In the genomic region with DNA sequence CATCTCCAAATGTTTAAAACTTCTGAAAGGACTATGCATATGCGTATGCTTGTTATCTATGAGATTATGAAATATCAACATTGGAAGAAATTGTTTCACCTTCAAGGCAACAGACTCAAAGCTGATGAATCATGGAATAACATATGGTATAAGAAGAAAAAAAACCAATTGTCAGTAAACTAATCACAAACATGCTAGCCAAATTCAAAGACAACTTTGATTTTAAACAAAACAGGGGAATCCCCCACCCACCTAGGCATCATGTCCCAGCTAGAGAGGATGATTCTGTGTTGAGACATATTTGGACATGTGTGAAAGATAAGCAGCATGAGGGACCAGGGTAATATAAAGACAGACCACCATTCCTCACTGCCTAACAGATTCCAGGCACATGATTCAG, we compare ENCODE assay signal across 25 cellular contexts.
DNase-seq lines count a peak whose midpoint lies in the region; ATAC-seq, FAIRE-seq and TF ChIP-seq lines count a peak whose summit lies in the region.
"Had no signal": no experiment of that assay in that cellular context is flagged by ENCODE, and none has a peak within 500 bp of the region (broad histone marks: within the 10 kb centered on the region; RNA-seq: fewer than 3 reads in every experiment).

No MANE protein-coding gene starts in this region.

- no peaks in the 10 kb centered on the region for H3K27me3 Mint-ChIP-seq in activated naive CD4-positive, alpha-beta T cell treated with anti-CD3 and anti-CD28 coated beads for 36 hours (ENCODE audit: low read depth)
- H3K27me3 Mint-ChIP-seq in activated naive CD4-positive, alpha-beta T cell treated with anti-CD3 and anti-CD28 coated beads, Interleukin-2, amount 10 ng/mL, durations not matched to agents 7 days and 5 days, result no peaks in the 10 kb centered on the region
- no peaks in the 10 kb centered on the region for H3K27me3 Mint-ChIP-seq in astrocyte (ENCODE audit: low read depth, unreplicated experiment)
- H3K27me3 Mint-ChIP-seq: activated T-cell treated with anti-CD3 and anti-CD28 coated beads, Interleukin-2, amount 50 U/mL, for 24 hours; brain; CD4-positive, alpha-beta memory T cell; natural killer cell treated with Interleukin-12 subunit alpha and Interleukin-12 subunit beta and Interleukin-15 and Interleukin-18, amount 100 ng/mL, for 72 hours; stimulated activated naive CD8-positive, alpha-beta T cell treated with anti-CD3 and anti-CD28 coated beads, Interleukin-15, Interleukin-2, amounts not matched to agents 100 ng/mL and 50 ng/mL, for 24 hours had no signal

- no peaks in the 10 kb centered on the region for H4K20me1 ChIP-seq in astrocyte (ENCODE audit: insufficient read depth, low read length)

- H3K36me3 ChIP-seq in astrocyte (ENCODE audit: insufficient read depth, low read length) (no peaks in the 10 kb centered on the region), vagina (no peaks in the 10 kb centered on the region)
- H3K36me3 ChIP-seq: adrenal gland, uterus had no signal

- TF ChIP-seq CTCF in astrocyte (IDR thresholded peaks at IDR 0.05; ENCODE audit: insufficient read depth, low read depth, low read length), result no peak
- no peak for TF ChIP-seq CTCF in foreskin keratinocyte (conservative IDR thresholded peaks at IDR 0.05)
- TF ChIP-seq CTCF in vagina (IDR thresholded peaks at IDR 0.05), result no peak

- no peaks in the 10 kb centered on the region for H3K36me3 Mint-ChIP-seq in activated naive CD4-positive, alpha-beta T cell treated with anti-CD3 and anti-CD28 coated beads for 36 hours (ENCODE audit: low read depth)
- H3K36me3 Mint-ChIP-seq in activated naive CD4-positive, alpha-beta T cell treated with anti-CD3 and anti-CD28 coated beads, Interleukin-2, amount 10 ng/mL, durations not matched to agents 7 days and 5 days, result no peaks in the 10 kb centered on the region
- H3K36me3 Mint-ChIP-seq in astrocyte (ENCODE audit: low read depth, unreplicated experiment), result no peaks in the 10 kb centered on the region
- H3K36me3 Mint-ChIP-seq: brain; natural killer cell treated with Interleukin-12 subunit alpha and Interleukin-12 subunit beta and Interleukin-15 and Interleukin-18, amount 100 ng/mL, for 72 hours had no signal

- intact Hi-C loops in activated naive CD4-positive, alpha-beta T cell treated with anti-CD3 and anti-CD28 coated beads for 36 hours (cut with micrococcal nuclease), result no loop called here
- intact Hi-C loops in vagina (cut with DNase I), result no loop called here

- no peak overlapping the region for H2AFZ ChIP-seq in astrocyte (ENCODE audit: low read depth, low read length)

- no peaks in the 10 kb centered on the region for H3K9me3 Mint-ChIP-seq in activated naive CD4-positive, alpha-beta T cell treated with anti-CD3 and anti-CD28 coated beads for 36 hours
- no peaks in the 10 kb centered on the region for H3K9me3 Mint-ChIP-seq in activated naive CD4-positive, alpha-beta T cell treated with anti-CD3 and anti-CD28 coated beads, Interleukin-2, amount 10 ng/mL, durations not matched to agents 7 days and 5 days
- no peaks in the 10 kb centered on the region for H3K9me3 Mint-ChIP-seq in astrocyte (ENCODE audit: unreplicated experiment)
- H3K9me3 Mint-ChIP-seq: activated T-cell treated with anti-CD3 and anti-CD28 coated beads, Interleukin-2, amount 50 U/mL, for 24 hours; brain; CD4-positive, alpha-beta memory T cell; natural killer cell treated with Interleukin-12 subunit alpha and Interleukin-12 subunit beta and Interleukin-15 and Interleukin-18, amount 100 ng/mL, for 72 hours; stimulated activated naive CD8-positive, alpha-beta T cell treated with anti-CD3 and anti-CD28 coated beads, Interleukin-15, Interleukin-2, amounts not matched to agents 100 ng/mL and 50 ng/mL, for 24 hours; T-helper 2 cell treated with Interferon-gamma antibody and Interleukin-4, amounts not matched to agents 5 μg/mL and 100 μg/mL, for 36 hours had no signal

- H3K4me3 Mint-ChIP-seq in activated naive CD4-positive, alpha-beta T cell treated with anti-CD3 and anti-CD28 coated beads for 36 hours, result no peak overlapping the region
- no peak overlapping the region for H3K4me3 Mint-ChIP-seq in activated naive CD4-positive, alpha-beta T cell treated with anti-CD3 and anti-CD28 coated beads, Interleukin-2, amount 10 ng/mL, durations not matched to agents 7 days and 5 days
- H3K4me3 Mint-ChIP-seq in astrocyte (ENCODE audit: unreplicated experiment), result no peak overlapping the region
- H3K4me3 Mint-ChIP-seq: activated T-cell treated with anti-CD3 and anti-CD28 coated beads, Interleukin-2, amount 50 U/mL, for 24 hours; brain; CD4-positive, alpha-beta memory T cell; natural killer cell treated with Interleukin-12 subunit alpha and Interleukin-12 subunit beta and Interleukin-15 and Interleukin-18, amount 100 ng/mL, for 72 hours; stimulated activated naive CD8-positive, alpha-beta T cell treated with anti-CD3 and anti-CD28 coated beads, Interleukin-15, Interleukin-2, amounts not matched to agents 100 ng/mL and 50 ng/mL, for 24 hours; T-helper 2 cell treated with Interferon-gamma antibody and Interleukin-4, amounts not matched to agents 5 μg/mL and 100 μg/mL, for 36 hours had no signal

- H3K4me1 Mint-ChIP-seq in activated naive CD4-positive, alpha-beta T cell treated with anti-CD3 and anti-CD28 coated beads for 36 hours (ENCODE audit: low read depth), result peaks cover 8% of the 10 kb centered on the region
- no peaks in the 10 kb centered on the region for H3K4me1 Mint-ChIP-seq in activated naive CD4-positive, alpha-beta T cell treated with anti-CD3 and anti-CD28 coated beads, Interleukin-2, amount 10 ng/mL, durations not matched to agents 7 days and 5 days
- H3K4me1 Mint-ChIP-seq in astrocyte (ENCODE audit: low read depth, unreplicated experiment), result peaks cover 14% of the 10 kb centered on the region

- no peak overlapping the region for H3K4me3 ChIP-seq in astrocyte (ENCODE audit: insufficient read depth, low read depth, low read length)
- no peak overlapping the region for H3K4me3 ChIP-seq in vagina
- H3K4me3 ChIP-seq: adrenal gland, psoas muscle, testis, uterus had no signal

- H3K27ac ChIP-seq in astrocyte (ENCODE audit: low read depth, low read length) (no peak overlapping the region), foreskin keratinocyte (no peak overlapping the region), vagina (no peak overlapping the region)
- H3K27ac ChIP-seq: adrenal gland, psoas muscle, testis, uterus had no signal

- H3K4me2 ChIP-seq in astrocyte (ENCODE audit: low read length), result no peak overlapping the region

- H3K27ac Mint-ChIP-seq in activated naive CD4-positive, alpha-beta T cell treated with anti-CD3 and anti-CD28 coated beads for 36 hours, result no peak overlapping the region
- no peak overlapping the region for H3K27ac Mint-ChIP-seq in activated naive CD4-positive, alpha-beta T cell treated with anti-CD3 and anti-CD28 coated beads, Interleukin-2, amount 10 ng/mL, durations not matched to agents 7 days and 5 days
- no peak overlapping the region for H3K27ac Mint-ChIP-seq in astrocyte (ENCODE audit: unreplicated experiment)
- H3K27ac Mint-ChIP-seq: activated T-cell treated with anti-CD3 and anti-CD28 coated beads, Interleukin-2, amount 50 U/mL, for 24 hours; brain; CD4-positive, alpha-beta memory T cell; natural killer cell treated with Interleukin-12 subunit alpha and Interleukin-12 subunit beta and Interleukin-15 and Interleukin-18, amount 100 ng/mL, for 72 hours; stimulated activated naive CD8-positive, alpha-beta T cell treated with anti-CD3 and anti-CD28 coated beads, Interleukin-15, Interleukin-2, amounts not matched to agents 100 ng/mL and 50 ng/mL, for 24 hours; T-helper 2 cell treated with Interferon-gamma antibody and Interleukin-4, amounts not matched to agents 5 μg/mL and 100 μg/mL, for 36 hours had no signal

- FAIRE-seq in astrocyte (lab: Jason Lieb, UNC), result no peak
- FAIRE-seq: D721Med, GM18507 had no signal

- H3K79me2 ChIP-seq in astrocyte (ENCODE audit: insufficient read depth, low read length), result no peaks in the 10 kb centered on the region

- H3K9me3 ChIP-seq in astrocyte (ENCODE audit: insufficient read depth, low read depth, low read length), result no peaks in the 10 kb centered on the region
- H3K9me3 ChIP-seq in vagina, result no peaks in the 10 kb centered on the region
- H3K9me3 ChIP-seq: adrenal gland, psoas muscle, testis, uterus had no signal

- CTCF ChIA-PET in activated naive CD4-positive, alpha-beta T cell treated with anti-CD3 and anti-CD28 coated beads for 36 hours (lab: Charles Lee), result interaction anchor here (0.6 kb wide), 1 partner anchor 420 kb away, joined by 9 read pairs; no protein-coding TSS in a partner anchor
- CTCF ChIA-PET in activated naive CD4-positive, alpha-beta T cell treated with anti-CD3 and anti-CD28 coated beads, Interleukin-2, amount 10 ng/mL, durations not matched to agents 7 days and 5 days (lab: Charles Lee), result interaction anchor here (1.2 kb wide), 1 partner anchor 15 kb away, joined by 3 read pairs; no protein-coding TSS in a partner anchor

- no peaks in the 10 kb centered on the region for H3K27me3 ChIP-seq in astrocyte (ENCODE audit: insufficient read depth, low read length)
- no peaks in the 10 kb centered on the region for H3K27me3 ChIP-seq in foreskin keratinocyte
- no peaks in the 10 kb centered on the region for H3K27me3 ChIP-seq in vagina
- H3K27me3 ChIP-seq: adrenal gland, testis, uterus had no signal

- peak; percentile 31 for DNase-seq in activated naive CD4-positive, alpha-beta T cell treated with anti-CD3 and anti-CD28 coated beads for 36 hours
- DNase-seq in activated naive CD4-positive, alpha-beta T cell treated with anti-CD3 and anti-CD28 coated beads, Interleukin-2, amount 10 ng/mL, durations not matched to agents 7 days and 5 days, result no peak
- DNase-seq in HCEC 1CT (peak; percentile 33), astrocyte (ENCODE audit: low read depth) (peak; percentile 12), foreskin keratinocyte (peak; percentile 58 to 61), vagina (ENCODE audit: extremely low spot score in 2 of 2) (no peak)
- DNase-seq: activated gamma-delta T cell treated with Interleukin-2 at 50 U/mL for 16 hours; activated T-cell treated with anti-CD3 and anti-CD28 coated beads, Interleukin-2, amount 50 U/mL, for 24 hours; adrenal gland; CD4-positive, alpha-beta memory T cell; NCI-H1436; NCI-H2081 treated with DMSO at 0.1 percent for 48 hours; NCI-H748 treated with DMSO at 0.1 percent for 48 hours; psoas muscle; testis; uterus had no signal

- no peak overlapping the region for H3K9ac ChIP-seq in astrocyte (ENCODE audit: low read length)

- ATAC-seq in foreskin keratinocyte (peak; percentile 77), HG03469 (IDR thresholded peaks at IDR 0.05; ENCODE audit: unreplicated experiment) (no peak), GM19395 (IDR thresholded peaks at IDR 0.05; ENCODE audit: unreplicated experiment) (no peak)
- ATAC-seq: natural killer cell treated with Interleukin-12 subunit alpha and Interleukin-12 subunit beta and Interleukin-15 and Interleukin-18, amount 100 ng/mL, for 72 hours; psoas muscle; sciatic nerve had no signal

- no peak for TF ChIP-seq POLR2A in vagina (IDR thresholded peaks at IDR 0.05)

- no peaks in the 10 kb centered on the region for H3K4me1 ChIP-seq in astrocyte (ENCODE audit: insufficient read depth, low read length)
- H3K4me1 ChIP-seq in foreskin keratinocyte, result no peaks in the 10 kb centered on the region
- no peaks in the 10 kb centered on the region for H3K4me1 ChIP-seq in vagina
- H3K4me1 ChIP-seq: psoas muscle, testis, uterus had no signal

Comparison
In these comparisons a context has a peak if more than half of its experiments do, and no peak if none do; other contexts are left out.
1. DNase-seq: peak in activated naive CD4-positive, alpha-beta T cell treated with anti-CD3 and anti-CD28 coated beads for 36 hours (single experiment), HCEC 1CT (single experiment), astrocyte (single experiment) and foreskin keratinocyte (2 of 2); none in activated naive CD4-positive, alpha-beta T cell treated with anti-CD3 and anti-CD28 coated beads, Interleukin-2, amount 10 ng/mL, durations not matched to agents 7 days and 5 days (single experiment) and vagina (0 of 2).